In the genomic region with DNA sequence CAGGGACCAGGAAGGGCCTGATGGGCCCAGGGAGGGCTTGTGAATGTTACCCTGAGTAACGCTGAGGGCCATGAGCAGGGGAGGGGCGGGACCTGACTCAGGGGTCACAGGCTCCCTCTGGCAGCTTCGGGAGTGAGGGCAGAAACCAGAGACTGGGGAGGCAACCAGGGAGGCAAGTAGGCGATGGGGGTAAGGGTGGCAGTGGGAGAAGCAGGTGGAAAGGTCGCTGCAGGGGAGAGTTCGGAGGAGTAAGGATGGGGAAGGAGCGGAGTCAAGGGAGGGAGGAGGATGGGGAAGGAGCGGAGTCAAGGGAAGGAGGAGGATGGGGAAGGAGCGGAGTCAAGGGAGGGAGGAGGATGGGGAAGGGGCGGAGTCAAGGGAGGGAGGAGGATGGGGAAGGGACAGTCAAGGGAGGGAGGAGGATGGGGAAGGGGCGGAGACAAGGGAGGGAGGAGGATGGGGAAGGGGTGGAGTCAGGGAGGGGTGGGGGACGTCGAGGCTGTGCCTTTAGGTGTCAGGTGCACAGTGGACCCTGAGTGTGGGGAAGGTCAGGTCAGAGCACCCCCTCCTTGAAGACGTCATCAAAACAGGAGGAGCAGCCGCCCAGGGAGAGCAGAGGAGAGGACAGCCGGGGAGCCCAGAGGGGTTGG, we compare ENCODE assay signal across 8 cellular contexts. TPM values are rescaled to one million over a fixed set of nuclear protein-coding genes. Genes with fewer than 3 reads are reported as not detected.
DNase-seq lines count a peak whose midpoint lies in the region; ATAC-seq and TF ChIP-seq lines count a peak whose summit lies in the region.

No MANE protein-coding gene starts in this region.

- H3K9me3 Mint-ChIP-seq in Calu3 (ENCODE audit: low read depth, unreplicated experiment): no peaks in the 10 kb centered on the region

- H3K4me1 Mint-ChIP-seq in Calu3 (ENCODE audit: low read depth, unreplicated experiment): peaks cover 17% of the 10 kb centered on the region

- no TSS peak for BruUV-seq in Calu3 (replicated peaks; lab: Mats Ljungman, UMichigan)

- intact Hi-C loops in Calu3 (cut with micrococcal nuclease; ENCODE audit: unreplicated experiment): no loop called here

- H3K27ac Mint-ChIP-seq in Calu3 (ENCODE audit: unreplicated experiment): no peak overlapping the region

- H4K20me1 ChIP-seq in GM23248 (ENCODE audit: insufficient read depth): no peaks in the 10 kb centered on the region
- no peaks in the 10 kb centered on the region for H4K20me1 ChIP-seq in osteoblast (ENCODE audit: insufficient read depth, low read length)

- H3K9me3 ChIP-seq in GM23248 (ENCODE audit: low read depth) (no peaks in the 10 kb centered on the region), osteoblast (ENCODE audit: low read depth, low read length) (no peaks in the 10 kb centered on the region)

- H3K4me2 ChIP-seq in GM23248 (ENCODE audit: unreplicated experiment): no peak overlapping the region
- no peak overlapping the region for H3K4me2 ChIP-seq in osteoblast (ENCODE audit: insufficient read depth, low read length)

- in situ Hi-C loops in GM23248 (cut with MboI): no loop called here
- in situ Hi-C loops in SK-MEL-5 (cut with HindIII; ENCODE audit: low pct_unique_long_range_greater_than_20kb, low sequenced_read_pairs): no loop called here

- CTCF ChIA-PET in Calu3 (lab: Charles Lee): no interaction called here

- no peaks in the 10 kb centered on the region for H3F3A ChIP-seq in GM23248 (ENCODE audit: insufficient read depth)

- H3K36me3 ChIP-seq in GM23248 (ENCODE audit: low read depth): no peaks in the 10 kb centered on the region
- H3K36me3 ChIP-seq in osteoblast (ENCODE audit: insufficient read depth, low read length): no peaks in the 10 kb centered on the region

- H3K27me3 ChIP-seq in GM23248 (replicated peaks; ENCODE audit: insufficient read depth) (no peaks in the 10 kb centered on the region), osteoblast (ENCODE audit: insufficient read depth, low read length) (no peaks in the 10 kb centered on the region)

- H3K4me3 Mint-ChIP-seq in Calu3 (ENCODE audit: low read depth, unreplicated experiment): no peak overlapping the region

- H3K4me1 ChIP-seq in GM23248 (ENCODE audit: insufficient read depth): no peaks in the 10 kb centered on the region
- peaks cover 5% of the 10 kb centered on the region for H3K4me1 ChIP-seq in osteoblast (ENCODE audit: insufficient read depth, low read length)

- H3K27ac ChIP-seq in GM23248 (no peak overlapping the region), osteoblast (ENCODE audit: low read depth, low read length) (no peak overlapping the region)

- peaks cover 11% of the 10 kb centered on the region for H3K27me3 Mint-ChIP-seq in Calu3 (ENCODE audit: unreplicated experiment)

- H3K9ac ChIP-seq in GM23248: no peak overlapping the region

- peak; percentile 62 for DNase-seq in GM23248
- peak; percentile 74 for DNase-seq in SK-MEL-5 (ENCODE audit: low read depth, low spot score)
- peak; percentile 43 for DNase-seq in fibroblast of villous mesenchyme (ENCODE audit: low read depth)
- no peak for DNase-seq in osteoblast (ENCODE audit: insufficient read length, low spot score, missing footprints)
- no peak for DNase-seq in Calu3
- no peak for DNase-seq in epidermal melanocyte (ENCODE audit: insufficient read length, low spot score)

- 9 to 12% methylated on average over 9 to 16 of the region's 16 CpGs for WGBS in GM23248 (ENCODE audit: low coverage in 1 of 2, low lambda C conversion rate in 2 of 2, missing lambda C conversion rate in 2 of 2), 2 experiments

- H2AFZ ChIP-seq in GM23248: peak overlapping the region; percentile 57
- peak overlapping the region; percentile 72 for H2AFZ ChIP-seq in osteoblast (ENCODE audit: low read length)

- no peak for TF ChIP-seq CTCF in fibroblast of villous mesenchyme (IDR thresholded peaks at IDR 0.05; ENCODE audit: insufficient read depth, low read depth, low read length)
- TF ChIP-seq CTCF in osteoblast (IDR thresholded peaks at IDR 0.05; ENCODE audit: extremely low read depth, low read depth, low read length): no peak
- TF ChIP-seq CTCF in Calu3 (IDR thresholded peaks at IDR 0.05; ENCODE audit: unreplicated experiment): no peak

- no peaks in the 10 kb centered on the region for H3K36me3 Mint-ChIP-seq in Calu3 (ENCODE audit: insufficient read depth, unreplicated experiment)

- no peaks in the 10 kb centered on the region for H3K9me2 ChIP-seq in GM23248 (ENCODE audit: insufficient read depth)

- ATAC-seq in GM21825 (IDR thresholded peaks at IDR 0.05; ENCODE audit: unreplicated experiment) (no peak), HG03196 (IDR thresholded peaks at IDR 0.05; ENCODE audit: unreplicated experiment) (no peak)

- H3K4me3 ChIP-seq in GM23248 (no peak overlapping the region), fibroblast of villous mesenchyme (ENCODE audit: low read depth, low read length) (no peak overlapping the region), osteoblast (ENCODE audit: insufficient read depth, low read length) (peak overlapping the region; percentile 7)

- H3K79me2 ChIP-seq in GM23248 (ENCODE audit: insufficient read depth) (no peaks in the 10 kb centered on the region), osteoblast (ENCODE audit: insufficient read depth, low read length) (no peaks in the 10 kb centered on the region)

RNA-seq across cellular contexts. Expression of gene B3GNT3, which starts 15.5 kb away (rescaled TPM):
- total RNA-seq in GM23248 (2014; rRNA removed; shearing (Covaris generic)): not detected in 2 replicates
- polyA plus RNA-seq in GM23248 (2016; fragmentation: Nextera tagmentation; extraction: Ambion mirVana): not detected in 2 replicates
- total RNA-seq in SK-MEL-5 (2014; rRNA removed; shearing (Covaris generic)): not detected in 2 replicates
- 0.10 TPM in 1 of 2 replicates, not detected in the other for polyA plus RNA-seq in SK-MEL-5 (2015; cell fraction: cytosol; rRNA removed)
- not detected in 2 replicates for polyA plus RNA-seq in SK-MEL-5 (2015; cell fraction: nucleus; rRNA removed)
- not detected in 2 replicates for total RNA-seq in fibroblast of villous mesenchyme
- not detected in 2 replicates for total RNA-seq in osteoblast
- total RNA-seq in Calu3 (2022): 75.1 and 121 TPM in 2 replicates

RNA-seq across cellular contexts. Expression of gene FCHO1, which starts 28.1 kb away (rescaled TPM):
- total RNA-seq in GM23248 (2014; rRNA removed; shearing (Covaris generic)): 0.43 and 0.89 TPM in 2 replicates
- 0.96 and 1.1 TPM in 2 replicates for polyA plus RNA-seq in GM23248 (2016; fragmentation: Nextera tagmentation; extraction: Ambion mirVana)
- 0.85 and 0.92 TPM in 2 replicates for total RNA-seq in SK-MEL-5 (2014; rRNA removed; shearing (Covaris generic))
- 1.4 and 1.5 TPM in 2 replicates for polyA plus RNA-seq in SK-MEL-5 (2015; cell fraction: cytosol; rRNA removed)
- polyA plus RNA-seq in SK-MEL-5 (2015; cell fraction: nucleus; rRNA removed): 1.6 and 3.1 TPM in 2 replicates
- total RNA-seq in fibroblast of villous mesenchyme (0.43 and 0.64 TPM in 2 replicates), osteoblast (0.72 TPM in 1 of 2 replicates, not detected in the other), Calu3 (2022) (0.61 and 1.3 TPM in 2 replicates)

RNA-seq across cellular contexts. Expression of gene INSL3, which starts 41.9 kb away (rescaled TPM):
- total RNA-seq in GM23248 (2014; rRNA removed; shearing (Covaris generic)): not detected in 2 replicates
- not detected in 2 replicates for polyA plus RNA-seq in GM23248 (2016; fragmentation: Nextera tagmentation; extraction: Ambion mirVana)
- total RNA-seq in SK-MEL-5 (2014; rRNA removed; shearing (Covaris generic)): not detected in 2 replicates
- polyA plus RNA-seq in SK-MEL-5 (2015; cell fraction: cytosol; rRNA removed): not detected in 2 replicates
- polyA plus RNA-seq in SK-MEL-5 (2015; cell fraction: nucleus; rRNA removed): not detected in 2 replicates
- total RNA-seq in fibroblast of villous mesenchyme: not detected in 2 replicates
- not detected in 2 replicates for total RNA-seq in osteoblast
- not detected in 2 replicates for total RNA-seq in Calu3 (2022)

Comparison
In these comparisons a context has a peak if more than half of its experiments do, and no peak if none do; other contexts are left out.
1. DNase-seq: peak in GM23248 (single experiment), SK-MEL-5 (single experiment) and fibroblast of villous mesenchyme (single experiment); none in osteoblast (single experiment), Calu3 (single experiment) and epidermal melanocyte (single experiment).
2. RNA of gene B3GNT3, which starts 15.5 kb away (total RNA-seq): 75.1 to 121 TPM in Calu3; not detected in GM23248, not detected in SK-MEL-5, not detected in fibroblast of villous mesenchyme and not detected in osteoblast; every median in the first group is over 10 times any median in the second.